Comparison of ENCODE assay signal across 2 cellular contexts in the genomic region with DNA sequence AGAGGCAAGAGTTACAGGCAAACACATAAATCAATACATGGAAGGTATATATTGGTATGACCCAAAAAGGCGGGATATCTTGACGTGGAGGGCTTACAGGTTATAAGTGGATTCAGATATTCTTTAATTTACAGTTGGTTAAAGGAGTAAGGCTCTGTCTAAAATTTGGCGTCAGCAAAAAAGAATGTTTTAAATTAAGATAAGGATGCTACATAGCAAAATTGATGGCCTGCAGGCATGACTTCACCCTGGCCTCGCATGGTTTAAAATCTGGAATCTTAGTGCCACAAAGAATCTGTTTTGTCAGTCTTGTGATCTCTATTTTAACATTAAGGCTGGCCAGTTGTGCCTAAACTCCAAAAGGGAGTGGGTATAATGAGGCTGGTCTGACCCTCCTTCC.
A peak's percentile ranks its signal among the peaks of the same experiment; 100 is the strongest.
TF ChIP-seq lines count a peak whose summit lies in the region.

No MANE protein-coding gene starts in this region.

TF ChIP-seq in A549, 52 proteins besides CTCF, POLR2A, EP300 and RAD21:
- TF ChIP-seq MAFK (IDR thresholded peaks at IDR 0.05; ENCODE audit: partially characterized antibody): peak; percentile 53
- TF ChIP-seq RNF2 (IDR thresholded peaks at IDR 0.05; ENCODE audit: borderline replicate concordance, low read depth): no peak
TF ChIP-seq in A549: peak in this region for 1.

TF ChIP-seq in K562, 482 proteins besides CTCF, POLR2A, EP300 and RAD21:
- TF ChIP-seq C11orf30 (IDR thresholded peaks at IDR 0.05; ENCODE audit: low read depth) (peak; percentile 50), HNRNPK (IDR thresholded peaks at IDR 0.05; ENCODE audit: low read depth, low read length, poor library complexity, severe bottlenecking) (no peak), ZNF316 (IDR thresholded peaks at IDR 0.05) (peak; percentile 58), FOXA1 (IDR thresholded peaks at IDR 0.05; ENCODE audit: borderline replicate concordance) (no peak), MAFG (tag; conservative IDR thresholded peaks at IDR 0.05) (peak; percentile 30), MCM3 (IDR thresholded peaks at IDR 0.05) (no peak)
- TF ChIP-seq, protein P1, sequence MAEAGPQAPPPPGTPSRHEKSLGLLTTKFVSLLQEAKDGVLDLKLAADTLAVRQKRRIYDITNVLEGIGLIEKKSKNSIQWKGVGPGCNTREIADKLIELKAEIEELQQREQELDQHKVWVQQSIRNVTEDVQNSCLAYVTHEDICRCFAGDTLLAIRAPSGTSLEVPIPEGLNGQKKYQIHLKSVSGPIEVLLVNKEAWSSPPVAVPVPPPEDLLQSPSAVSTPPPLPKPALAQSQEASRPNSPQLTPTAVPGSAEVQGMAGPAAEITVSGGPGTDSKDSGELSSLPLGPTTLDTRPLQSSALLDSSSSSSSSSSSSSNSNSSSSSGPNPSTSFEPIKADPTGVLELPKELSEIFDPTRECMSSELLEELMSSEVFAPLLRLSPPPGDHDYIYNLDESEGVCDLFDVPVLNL (CRISPR knock-in tag; IDR thresholded peaks at IDR 0.05; ENCODE audit: low read depth): no peak
